Comparison of ENCODE assay signal across 18 cellular contexts in genomic region chr22:37983860-37984791, GRCh38. TPM values are rescaled to one million over a fixed set of nuclear protein-coding genes. Genes with fewer than 3 reads are reported as not detected.
DNase-seq lines count a peak whose midpoint lies in the region; ATAC-seq, FAIRE-seq and TF ChIP-seq lines count a peak whose summit lies in the region.
"Had no signal": no experiment of that assay in that cellular context is flagged by ENCODE, and none has a peak within 500 bp of the region (broad histone marks: within the 10 kb centered on the region; RNA-seq: fewer than 3 reads in every experiment).

SOX10 (minus strand) TSS chr22:37984555; CDS start chr22:37983784, 771 bp downstream.

- H3K4me3 ChIP-seq in testis: peak within 1 kb of the TSS; percentile 39 to 47

- intact Hi-C loops in left ventricle myocardium superior (cut with micrococcal nuclease) (no loop called here), Right ventricle myocardium superior (cut with DNase I) (no loop called here), testis (cut with DNase I; ENCODE audit: low total_unique reads) (no loop called here)

- H3K27ac ChIP-seq in testis: no peak within 1 kb of the TSS

- H3K27ac Mint-ChIP-seq in nephron progenitor cell: no peak within 1 kb of the TSS
- H3K27ac Mint-ChIP-seq: activated naive CD8-positive, alpha-beta T cell treated with anti-CD3 and anti-CD28 coated beads for 36 hours had no signal

- no peak for FAIRE-seq in frontal cortex (lab: Jason Lieb, UNC)
- FAIRE-seq: A204.1, colon, small intestine had no signal

- TF ChIP-seq CTCF in nephron progenitor cell (IDR thresholded peaks at IDR 0.05) (no peak), testis (IDR thresholded peaks at IDR 0.05) (no peak)

- DNase-seq in left ventricle myocardium superior (no peak), Right ventricle myocardium superior (no peak), frontal cortex (ENCODE audit: low spot score in 2 of 2) (peak; percentile 70 to 84), nephron progenitor cell (peak; percentile 21), testis (no peak), NCI-H1930 (lab: John Stamatoyannopoulos, UW) (no peak)
- DNase-seq in activated CD4-positive, alpha-beta T cell treated with anti-CD3 and anti-CD28 coated beads for 1 hour: no peak
- DNase-seq: activated CD4-positive, CD25-positive, alpha-beta regulatory T cell; activated CD8-positive, alpha-beta memory T cell treated with anti-CD3 and anti-CD28 coated beads, Interleukin-2, amount 50 U/mL, for 4 hours; activated naive CD8-positive, alpha-beta T cell treated with anti-CD3 and anti-CD28 coated beads for 36 hours; COR-L47; naive thymus-derived CD8-positive, alpha-beta T cell; NCI-H2171 treated with DMSO at 0.1 percent for 48 hours; small intestine had no signal

- no peaks in the 10 kb centered on the region for H3K9me3 Mint-ChIP-seq in nephron progenitor cell
- H3K9me3 Mint-ChIP-seq: activated naive CD8-positive, alpha-beta T cell treated with anti-CD3 and anti-CD28 coated beads for 36 hours; naive thymus-derived CD8-positive, alpha-beta T cell had no signal

- peaks cover 10% of the 10 kb centered on the region for H3K4me1 ChIP-seq in testis

- peaks cover 4% of the 10 kb centered on the region for H3K4me1 Mint-ChIP-seq in nephron progenitor cell
- H3K4me1 Mint-ChIP-seq: activated naive CD8-positive, alpha-beta T cell treated with anti-CD3 and anti-CD28 coated beads for 36 hours had no signal

- H3K36me3 Mint-ChIP-seq in nephron progenitor cell (ENCODE audit: low read depth): peaks cover 4% of the 10 kb centered on the region
- H3K36me3 Mint-ChIP-seq: activated naive CD8-positive, alpha-beta T cell treated with anti-CD3 and anti-CD28 coated beads for 36 hours had no signal

- H3K4me3 Mint-ChIP-seq in nephron progenitor cell: peak within 1 kb of the TSS; percentile 52
- H3K4me3 Mint-ChIP-seq: activated naive CD8-positive, alpha-beta T cell treated with anti-CD3 and anti-CD28 coated beads for 36 hours; naive thymus-derived CD8-positive, alpha-beta T cell had no signal

- H3K27me3 ChIP-seq in testis: no peaks in the 10 kb centered on the region

- no peak for TF ChIP-seq POLR2A in testis (IDR thresholded peaks at IDR 0.05)

- peak; percentile 9 for ATAC-seq in left ventricle myocardium superior
- ATAC-seq in Right ventricle myocardium superior (ENCODE audit: poor library complexity): no peak
- no peak for ATAC-seq in GM21381 (IDR thresholded peaks at IDR 0.05; ENCODE audit: unreplicated experiment)
- ATAC-seq: naive thymus-derived CD8-positive, alpha-beta T cell had no signal

- 47 to 62% methylated on average over 28 to 40 of the region's 42 CpGs for WGBS in testis, 2 donors

- no peaks in the 10 kb centered on the region for H3K9me3 ChIP-seq in testis

- H3K36me3 ChIP-seq in testis (ENCODE audit: low read depth, missing control alignments): no peaks in the 10 kb centered on the region

- H3K27me3 Mint-ChIP-seq in nephron progenitor cell (ENCODE audit: low read depth, poor library complexity): peaks cover 59% of the 10 kb centered on the region
- H3K27me3 Mint-ChIP-seq: activated naive CD8-positive, alpha-beta T cell treated with anti-CD3 and anti-CD28 coated beads for 36 hours; naive thymus-derived CD8-positive, alpha-beta T cell had no signal

RNA-seq across cellular contexts. Expression of gene SOX10, which starts in this region (rescaled TPM):
- 1.9 TPM for total RNA-seq in left ventricle myocardium superior
- 1.2 TPM for total RNA-seq in Right ventricle myocardium superior
- 1.6 TPM for total RNA-seq in frontal cortex
- total RNA-seq in testis: 1 to 10 TPM; 5.0 to 5.4 TPM
- 6.1 TPM for polyA plus RNA-seq in testis (ENCODE audit: insufficient read depth, low read depth, low replicate concordance)
- total RNA-seq: activated naive CD8-positive, alpha-beta T cell treated with anti-CD3 and anti-CD28 coated beads for 36 hours; kidney epithelial cell; naive thymus-derived CD8-positive, alpha-beta T cell had no signal
- polyA plus RNA-seq: naive thymus-derived CD8-positive, alpha-beta T cell had no signal

Comparison
In these comparisons a context has a peak if more than half of its experiments do, and no peak if none do; other contexts are left out.
1. DNase-seq: peak in frontal cortex (2 of 2) and nephron progenitor cell (single experiment); none in left ventricle myocardium superior (single experiment), Right ventricle myocardium superior (single experiment), testis (single experiment), NCI-H1930 (0 of 2) and activated CD4-positive, alpha-beta T cell treated with anti-CD3 and anti-CD28 coated beads for 1 hour (single experiment).